ENCODE assay signal across 8 cellular contexts in the genomic region with DNA sequence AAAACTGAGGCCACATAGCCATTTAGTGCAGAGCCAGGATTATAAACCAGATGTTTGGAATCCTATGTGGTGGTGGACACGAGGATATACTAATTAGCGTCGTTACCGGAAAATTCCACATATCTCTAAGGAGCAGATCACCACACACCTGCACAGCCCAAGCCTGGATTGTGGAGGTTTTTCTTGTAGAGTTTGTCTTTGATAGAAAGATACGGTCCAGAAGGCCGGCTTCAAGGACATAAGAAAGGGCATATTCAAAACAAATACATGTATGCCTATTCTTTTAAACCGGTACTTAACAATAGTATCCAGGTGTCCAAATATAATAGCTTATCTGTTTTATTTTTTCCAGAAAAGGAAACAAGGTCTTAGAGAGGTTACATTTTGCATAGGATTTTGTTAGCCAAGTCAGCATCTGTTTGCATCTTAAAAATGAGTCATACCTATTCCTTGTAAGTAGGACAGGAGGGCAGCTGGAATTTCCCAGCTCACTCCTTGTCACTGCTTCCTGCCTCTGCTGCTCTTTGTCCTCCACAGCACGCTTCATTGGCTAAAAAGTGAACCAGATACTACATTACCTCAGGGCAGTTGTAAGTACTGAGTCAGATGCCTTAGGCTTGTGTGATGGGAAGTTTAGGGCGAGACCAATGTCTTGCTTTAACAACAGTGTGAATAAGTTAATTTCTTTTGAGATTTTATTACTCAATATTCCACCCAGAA. TPM values are rescaled to one million over a fixed set of nuclear protein-coding genes. Genes with fewer than 3 reads are reported as not detected.
DNase-seq lines count a peak whose midpoint lies in the region; ATAC-seq and TF ChIP-seq lines count a peak whose summit lies in the region.

No MANE protein-coding gene starts in this region.

- H3K9me3 ChIP-seq in stomach smooth muscle (ENCODE audit: control insufficient read depth in 2 of 2, low read length in 2 of 2), result no peaks in the 10 kb centered on the region

- H3K4me1 ChIP-seq in stomach smooth muscle (ENCODE audit: control insufficient read depth, insufficient read depth, low read length), result peaks cover 16% of the 10 kb centered on the region

- TF ChIP-seq CTCF in astrocyte of the cerebellum (IDR thresholded peaks at IDR 0.05; ENCODE audit: low read depth, low read length, missing control alignments), result no peak

- ATAC-seq in GM18868 (IDR thresholded peaks at IDR 0.05; ENCODE audit: unreplicated experiment), result peak; percentile 55

- in situ Hi-C loops in astrocyte of the cerebellum (cut with HindIII; ENCODE audit: low sequenced_read_pairs), result no loop called here

- no peaks in the 10 kb centered on the region for H3K36me3 ChIP-seq in stomach smooth muscle (ENCODE audit: control insufficient read depth in 2 of 2, insufficient read depth in 2 of 2, low read length in 2 of 2)

- H3K4me3 ChIP-seq in astrocyte of the cerebellum (ENCODE audit: low read depth, low read length) (no peak overlapping the region), stomach smooth muscle (ENCODE audit: low read length in 2 of 2) (no peak overlapping the region)

- no peaks in the 10 kb centered on the region for H3K27me3 ChIP-seq in stomach smooth muscle (ENCODE audit: control insufficient read depth in 1 of 2, insufficient read depth in 2 of 2, low read length in 2 of 2)

- no peak overlapping the region for H3K9ac ChIP-seq in stomach smooth muscle (ENCODE audit: low read length in 2 of 2)

- H3K27ac ChIP-seq in stomach smooth muscle (ENCODE audit: low read length), result peak overlapping the region; percentile 24

- peak; percentile 68 for DNase-seq in AG08396 (ENCODE audit: low spot score)
- peak; percentile 99 for DNase-seq in HT1080 (ENCODE audit: low read depth)
- peak; percentile 93 for DNase-seq in astrocyte of the cerebellum (ENCODE audit: low read depth)
- peak; percentile 100 for DNase-seq in kidney tubule cell (ENCODE audit: low spot score)
- no peak for DNase-seq in KG1 (lab: John Stamatoyannopoulos, UW)
- no peak for DNase-seq in DMS114 treated with DMSO at 0.1 percent for 48 hours (lab: John Stamatoyannopoulos, UW; ENCODE audit: unreplicated experiment)

RNA-seq across cellular contexts. Expression of a gene that starts 3.6 kb away (rescaled TPM):
- total RNA-seq in HT1080 (2014; rRNA removed; shearing (Covaris generic)), result not detected in 2 replicates
- polyA plus RNA-seq in HT1080 (2015; cell fraction: cytosol; rRNA removed), result not detected in 2 replicates
- not detected in 2 replicates for polyA plus RNA-seq in HT1080 (2015; cell fraction: nucleus; rRNA removed)

Comparison
In these comparisons a context has a peak if more than half of its experiments do, and no peak if none do; other contexts are left out.
1. DNase-seq: peak in AG08396 (single experiment), HT1080 (single experiment), astrocyte of the cerebellum (single experiment) and kidney tubule cell (single experiment); none in KG1 (single experiment) and DMS114 treated with DMSO at 0.1 percent for 48 hours (single experiment).